ENCODE assay signal across 8 cellular contexts in genomic region chr1:150979007-150979722, GRCh38. TPM values are rescaled to one million over a fixed set of nuclear protein-coding genes. Genes with fewer than 3 reads are reported as not detected.
DNase-seq lines count a peak whose midpoint lies in the region; ATAC-seq and TF ChIP-seq lines count a peak whose summit lies in the region.

No MANE protein-coding gene starts in this region.

- CTCF ChIA-PET in GM10248 (lab: Yijun Ruan, JAX): interaction anchor here (0.9 to 10.9 kb wide), 12 partner anchors 9 to 419 kb away, joined by 3 to 158 read pairs (median 5); partner anchors contain the start of genes GOLPH3L and MINDY1

- peak; percentile 39 for ATAC-seq in HG03442 (IDR thresholded peaks at IDR 0.05; ENCODE audit: unreplicated experiment)
- ATAC-seq in HG03457 (IDR thresholded peaks at IDR 0.05; ENCODE audit: unreplicated experiment): no peak

- POLR2A ChIA-PET in GM10248 (lab: Yijun Ruan, JAX): no interaction called here

- peak; percentile 90 for DNase-seq in GM10248 (ENCODE audit: extremely low spot score)
- DNase-seq in NCI-H748 treated with DMSO at 0.1 percent for 48 hours (lab: John Stamatoyannopoulos, UW): peak; percentile 71
- DNase-seq in activated CD4-positive, alpha-beta T cell treated with anti-CD3 and anti-CD28 coated beads, Interleukin-2, amount 50 U/mL, for 24 hours (ENCODE audit: low read depth in 1 of 2, low spot score in 1 of 2): peak; percentile 79 to 87
- peak; percentile 51 to 87 for DNase-seq in dermis microvascular lymphatic vessel endothelial cell (ENCODE audit: low read depth in 2 of 2)
- DNase-seq in lung microvascular endothelial cell (ENCODE audit: low read depth in 2 of 2): peak; percentile 84 to 87
- peak; percentile 60 to 84 (median 75) for DNase-seq in stimulated activated CD4-positive, alpha-beta T cell treated with anti-CD3 and anti-CD28 coated beads, TNF-alpha, amount 100 ng/mL, for 4 hours (ENCODE audit: low read depth in 3 of 3)

- peak; percentile 100 for TF ChIP-seq CTCF in GM10248 (IDR thresholded peaks at IDR 0.05; ENCODE audit: control extremely low read depth, extremely low read depth, low read depth, missing control alignments)

RNA-seq across cellular contexts. Expression of gene ANXA9, which starts 2.9 kb away (rescaled TPM):
- total RNA-seq in dermis microvascular lymphatic vessel endothelial cell (not detected in 2 replicates), lung microvascular endothelial cell (not detected in 2 replicates)

RNA-seq across cellular contexts. Expression of gene CERS2, which starts 4.5 kb away (rescaled TPM):
- total RNA-seq in dermis microvascular lymphatic vessel endothelial cell (64.7 and 92.7 TPM in 2 replicates), lung microvascular endothelial cell (66.7 and 97.4 TPM in 2 replicates)

RNA-seq across cellular contexts. Expression of gene MINDY1, which starts 27.5 kb away (rescaled TPM):
- total RNA-seq in dermis microvascular lymphatic vessel endothelial cell (9.0 and 9.5 TPM in 2 replicates), lung microvascular endothelial cell (7.6 and 9.9 TPM in 2 replicates)

RNA-seq across cellular contexts. Expression of gene PRUNE1, which starts 29.1 kb away (rescaled TPM):
- total RNA-seq in dermis microvascular lymphatic vessel endothelial cell: 4.0 and 8.0 TPM in 2 replicates
- 3.5 and 5.6 TPM in 2 replicates for total RNA-seq in lung microvascular endothelial cell

RNA-seq across cellular contexts. Expression of gene SETDB1, which starts 53.0 kb away (rescaled TPM):
- total RNA-seq in dermis microvascular lymphatic vessel endothelial cell: 25.9 and 32.9 TPM in 2 replicates
- total RNA-seq in lung microvascular endothelial cell: 21.1 and 28.6 TPM in 2 replicates
